ENCODE assay signal across 16 cellular contexts in genomic region chr7:834277-834676, GRCh38. TPM values are rescaled to one million over a fixed set of nuclear protein-coding genes. Genes with fewer than 3 reads are reported as not detected.
DNase-seq lines count a peak whose midpoint lies in the region; ATAC-seq, FAIRE-seq and TF ChIP-seq lines count a peak whose summit lies in the region.
"Had no signal": no experiment of that assay in that cellular context is flagged by ENCODE, and none has a peak within 500 bp of the region (broad histone marks: within the 10 kb centered on the region; RNA-seq: fewer than 3 reads in every experiment).

No MANE protein-coding gene starts in this region.

- no peak overlapping the region for H2AFZ ChIP-seq in HCT116 (ENCODE audit: low read depth, low read length, poor library complexity, severe bottlenecking)
- no peak overlapping the region for H2AFZ ChIP-seq in astrocyte (ENCODE audit: low read depth, low read length)

- RAD21 ChIA-PET in HCT116 (lab: Charles Lee; ENCODE audit: low non-redundant PET in 1 of 2, low total read pairs in 2 of 2, uncharacterized antibody in 2 of 2, unreplicated experiment in 2 of 2), result no interaction called here

- H3K36me3 ChIP-seq in HCT116 (ENCODE audit: control insufficient read depth in 1 of 2, insufficient read depth in 2 of 2, low read length in 2 of 2), result peaks cover 0 to 11% of the 10 kb centered on the region in 2 experiments; a peak in 1 of 4 replicates
- peaks cover 5% of the 10 kb centered on the region for H3K36me3 ChIP-seq in astrocyte (ENCODE audit: insufficient read depth, low read length)
- peaks cover 5% of the 10 kb centered on the region for H3K36me3 ChIP-seq in right atrium auricular region
- H3K36me3 ChIP-seq in spleen, result peaks cover 0 to 42% (median 12%) of the 10 kb centered on the region in 6 donors

- H3K79me2 ChIP-seq in HCT116 (ENCODE audit: insufficient read depth, low read length) (peaks cover 93% of the 10 kb centered on the region), astrocyte (ENCODE audit: insufficient read depth, low read length) (peaks cover 86% of the 10 kb centered on the region)

- POLR2A ChIA-PET in HCT116 (lab: Charles Lee), result no interaction called here

- H3K27ac ChIP-seq in HCT116 (ENCODE audit: low read depth, low read length), result peak overlapping the region; percentile 98; the same call in 1 of the 2 replicates
- H3K27ac ChIP-seq in astrocyte (ENCODE audit: low read depth, low read length), result no peak overlapping the region
- peak overlapping the region; percentile 88 to 98 for H3K27ac ChIP-seq in right atrium auricular region
- peak overlapping the region in 2 of 8 donors; percentile 14 to 82 for H3K27ac ChIP-seq in spleen
- H3K27ac ChIP-seq in caudate nucleus (ENCODE audit: low read depth, low read length), result no peak overlapping the region

- DNase-seq in HCT116 (ENCODE audit: low read depth, low spot score), result no peak
- DNase-seq in astrocyte (ENCODE audit: low read depth), result no peak
- DNase-seq in right atrium auricular region (ENCODE audit: low spot score), result no peak
- DNase-seq in spleen, result peak; percentile 57
- no peak for DNase-seq in activated CD8-positive, alpha-beta memory T cell treated with anti-CD3 and anti-CD28 coated beads, Interleukin-2, amount 50 U/mL, for 48 hours
- DNase-seq in caudate nucleus (lab: John Stamatoyannopoulos, UW), result no peak
- DNase-seq: activated CD4-positive, alpha-beta T cell treated with anti-CD3 and anti-CD28 coated beads for 36 hours; activated T-cell treated with anti-CD3 and anti-CD28 coated beads, Interleukin-2, amount 50 U/mL, for 72 hours; hippocampal formation; NCI-H1694 treated with DMSO at 0.1 percent for 48 hours; NCI-H524 had no signal

- H3K27ac Mint-ChIP-seq in astrocyte (ENCODE audit: unreplicated experiment), result peak overlapping the region; percentile 72
- H3K27ac Mint-ChIP-seq: activated CD4-positive, alpha-beta T cell treated with anti-CD3 and anti-CD28 coated beads for 36 hours; activated T-cell treated with anti-CD3 and anti-CD28 coated beads, Interleukin-2, amount 50 U/mL, for 72 hours; type B pancreatic cell had no signal

- H3K4me2 ChIP-seq in HCT116 (ENCODE audit: low read length) (no peak overlapping the region), astrocyte (ENCODE audit: low read length) (no peak overlapping the region)

- H3K9ac ChIP-seq in HCT116 (ENCODE audit: low read length) (peak overlapping the region; percentile 75; the same call in 1 of the 2 replicates), astrocyte (ENCODE audit: low read length) (no peak overlapping the region)

- TF ChIP-seq POLR2A in HCT116 (IDR thresholded peaks at IDR 0.05; ENCODE audit: borderline replicate concordance, extremely low read depth, insufficient read depth, insufficient read length), result no peak
- TF ChIP-seq POLR2A in spleen (IDR thresholded peaks at IDR 0.05), result no peak

- H3K27me3 Mint-ChIP-seq in astrocyte (ENCODE audit: low read depth, unreplicated experiment), result no peaks in the 10 kb centered on the region
- H3K27me3 Mint-ChIP-seq: activated CD4-positive, alpha-beta T cell treated with anti-CD3 and anti-CD28 coated beads for 36 hours; type B pancreatic cell had no signal

- H3K4me3 ChIP-seq in HCT116 (replicated peaks in 1 of 2; ENCODE audit: low read depth in 1 of 2, low read length in 2 of 2) (no peak overlapping the region), astrocyte (ENCODE audit: insufficient read depth, low read depth, low read length) (no peak overlapping the region), right atrium auricular region (no peak overlapping the region), spleen (no peak overlapping the region)

- CTCF ChIA-PET in HCT116 (lab: Charles Lee), result no interaction called here

- H3K4me1 ChIP-seq in HCT116 (ENCODE audit: control insufficient read depth in 1 of 2, insufficient read depth in 2 of 2, low read length in 2 of 2) (peaks cover 39 to 71% of the 10 kb centered on the region in 2 experiments), astrocyte (ENCODE audit: insufficient read depth, low read length) (peaks cover 40% of the 10 kb centered on the region), right atrium auricular region (peaks cover 0 to 93% of the 10 kb centered on the region in 2 donors), spleen (peaks cover 21 to 73% (median 57%) of the 10 kb centered on the region in 6 donors)

- WGBS in spleen, 5 donors, result 70 to 91% (median 81%) methylated on average over 12 of the region's 12 CpGs

- BruUV-seq in HCT116 (replicated peaks; lab: Mats Ljungman, UMichigan), result no TSS peak

- no peaks in the 10 kb centered on the region for H3K9me2 ChIP-seq in HCT116 (ENCODE audit: insufficient read depth)

- no peak for TF ChIP-seq RAD21 in HCT116 (IDR thresholded peaks at IDR 0.05; ENCODE audit: low read depth)

- no peaks in the 10 kb centered on the region for H3K27me3 ChIP-seq in HCT116 (ENCODE audit: insufficient read depth, low read length)
- H3K27me3 ChIP-seq in astrocyte (ENCODE audit: insufficient read depth, low read length), result no peaks in the 10 kb centered on the region
- H3K27me3 ChIP-seq in right atrium auricular region, result no peaks in the 10 kb centered on the region
- no peaks in the 10 kb centered on the region for H3K27me3 ChIP-seq in spleen (replicated peaks in 1 of 7)

- H3K4me3 Mint-ChIP-seq in astrocyte (ENCODE audit: unreplicated experiment), result no peak overlapping the region
- H3K4me3 Mint-ChIP-seq: activated CD4-positive, alpha-beta T cell treated with anti-CD3 and anti-CD28 coated beads for 36 hours; activated T-cell treated with anti-CD3 and anti-CD28 coated beads, Interleukin-2, amount 50 U/mL, for 72 hours; neural crest cell; type B pancreatic cell had no signal

- H3K9me3 Mint-ChIP-seq in astrocyte (ENCODE audit: unreplicated experiment), result no peaks in the 10 kb centered on the region
- H3K9me3 Mint-ChIP-seq: activated T-cell treated with anti-CD3 and anti-CD28 coated beads, Interleukin-2, amount 50 U/mL, for 72 hours; neural crest cell; type B pancreatic cell had no signal

- no peak for TF ChIP-seq CTCF in HCT116 (IDR thresholded peaks at IDR 0.05 in 2 of 3, conservative IDR thresholded peaks at IDR 0.05 in 1 of 3; ENCODE audit: borderline replicate concordance in 1 of 3, insufficient read depth in 1 of 3, low read depth in 2 of 3, low read length in 2 of 3)
- no peak for TF ChIP-seq CTCF in astrocyte (IDR thresholded peaks at IDR 0.05; ENCODE audit: insufficient read depth, low read depth, low read length)
- no peak for TF ChIP-seq CTCF in right atrium auricular region (IDR thresholded peaks at IDR 0.05)
- TF ChIP-seq CTCF in spleen (IDR thresholded peaks at IDR 0.05 in 8 of 11, conservative IDR thresholded peaks at IDR 0.05 in 3 of 11), result no peak

- intact Hi-C loops in HCT116 (cut with micrococcal nuclease) (no loop called here), spleen (cut with DNase I; ENCODE audit: low total_unique reads) (loop anchor here (10.0 kb wide), 1 partner anchor 49 kb away; no protein-coding TSS in a partner anchor)

- H3K9me3 ChIP-seq in HCT116 (ENCODE audit: control insufficient read depth in 1 of 2, insufficient read depth in 1 of 2, low read depth in 1 of 2, low read length in 2 of 2), result no peaks in the 10 kb centered on the region
- H3K9me3 ChIP-seq in astrocyte (ENCODE audit: insufficient read depth, low read depth, low read length), result no peaks in the 10 kb centered on the region
- no peaks in the 10 kb centered on the region for H3K9me3 ChIP-seq in right atrium auricular region
- no peaks in the 10 kb centered on the region for H3K9me3 ChIP-seq in spleen

- H4K20me1 ChIP-seq in HCT116 (ENCODE audit: insufficient read depth) (no peaks in the 10 kb centered on the region), astrocyte (ENCODE audit: insufficient read depth, low read length) (peaks cover 45% of the 10 kb centered on the region)

- H3K36me3 Mint-ChIP-seq in astrocyte (ENCODE audit: low read depth, unreplicated experiment), result peaks cover 13% of the 10 kb centered on the region

- ATAC-seq in HCT116 (no peak), GM18502 (IDR thresholded peaks at IDR 0.05; ENCODE audit: poor library complexity, unreplicated experiment) (no peak), HG02885 (IDR thresholded peaks at IDR 0.05; ENCODE audit: poor library complexity, unreplicated experiment) (no peak)
- ATAC-seq: activated CD4-positive, alpha-beta T cell treated with anti-CD3 and anti-CD28 coated beads for 36 hours; activated T-cell treated with anti-CD3 and anti-CD28 coated beads, Interleukin-2, amount 50 U/mL, for 72 hours; Panc1 had no signal

- peaks cover 40% of the 10 kb centered on the region for H3K4me1 Mint-ChIP-seq in astrocyte (ENCODE audit: low read depth, unreplicated experiment)

- FAIRE-seq in astrocyte (lab: Jason Lieb, UNC), result no peak

TF ChIP-seq in HCT116, 20 proteins besides CTCF, POLR2A, EP300 and RAD21 (continues in another document):
- TF ChIP-seq, protein P1, sequence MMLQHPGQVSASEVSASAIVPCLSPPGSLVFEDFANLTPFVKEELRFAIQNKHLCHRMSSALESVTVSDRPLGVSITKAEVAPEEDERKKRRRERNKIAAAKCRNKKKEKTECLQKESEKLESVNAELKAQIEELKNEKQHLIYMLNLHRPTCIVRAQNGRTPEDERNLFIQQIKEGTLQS (IDR thresholded peaks at IDR 0.05), result no peak
- no peak for TF ChIP-seq SRF (IDR thresholded peaks at IDR 0.05; ENCODE audit: low read depth)
- TF ChIP-seq, protein P2, sequence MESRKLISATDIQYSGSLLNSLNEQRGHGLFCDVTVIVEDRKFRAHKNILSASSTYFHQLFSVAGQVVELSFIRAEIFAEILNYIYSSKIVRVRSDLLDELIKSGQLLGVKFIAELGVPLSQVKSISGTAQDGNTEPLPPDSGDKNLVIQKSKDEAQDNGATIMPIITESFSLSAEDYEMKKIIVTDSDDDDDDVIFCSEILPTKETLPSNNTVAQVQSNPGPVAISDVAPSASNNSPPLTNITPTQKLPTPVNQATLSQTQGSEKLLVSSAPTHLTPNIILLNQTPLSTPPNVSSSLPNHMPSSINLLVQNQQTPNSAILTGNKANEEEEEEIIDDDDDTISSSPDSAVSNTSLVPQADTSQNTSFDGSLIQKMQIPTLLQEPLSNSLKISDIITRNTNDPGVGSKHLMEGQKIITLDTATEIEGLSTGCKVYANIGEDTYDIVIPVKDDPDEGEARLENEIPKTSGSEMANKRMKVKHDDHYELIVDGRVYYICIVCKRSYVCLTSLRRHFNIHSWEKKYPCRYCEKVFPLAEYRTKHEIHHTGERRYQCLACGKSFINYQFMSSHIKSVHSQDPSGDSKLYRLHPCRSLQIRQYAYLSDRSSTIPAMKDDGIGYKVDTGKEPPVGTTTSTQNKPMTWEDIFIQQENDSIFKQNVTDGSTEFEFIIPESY (IDR thresholded peaks at IDR 0.05; ENCODE audit: extremely low read depth, insufficient replicate concordance, low read length), result no peak
- no peak for TF ChIP-seq CBX3 (IDR thresholded peaks at IDR 0.05; ENCODE audit: low read depth)

RNA-seq across cellular contexts. Expression of gene SUN1, which starts 2.0 kb away (rescaled TPM):
- total RNA-seq in HCT116 (2021; ENCODE audit: unreplicated experiment) (181 TPM), astrocyte (109 and 121 TPM in 2 replicates), right atrium auricular region (10 to 100 TPM; 84.4 to 97.5 TPM), spleen (100 to 1,000 TPM; 103 to 181 (median 154) TPM)
- 211 and 224 TPM in 2 replicates for polyA plus RNA-seq in HCT116 (2012)
- 10 to 100 TPM; 33.2 to 59.5 (median 54.9) TPM for polyA plus RNA-seq in spleen

RNA-seq across cellular contexts. Expression of gene GET4, which starts 42.1 kb away (rescaled TPM):
- total RNA-seq in HCT116 (2021; ENCODE audit: unreplicated experiment) (44.8 TPM), astrocyte (32.1 and 43.0 TPM in 2 replicates), right atrium auricular region (10 to 100 TPM; 16.1 to 19.7 TPM), spleen (10 to 100 TPM; 25.4 to 39.5 (median 34.4) TPM)
- 42.1 and 43.4 TPM in 2 replicates for polyA plus RNA-seq in HCT116 (2012)
- polyA plus RNA-seq in spleen, result 10 to 100 TPM; 40.0 to 63.0 (median 53.9) TPM

Comparison
In these comparisons a context has a peak if more than half of its experiments do, and no peak if none do; other contexts are left out.
1. H3K27ac ChIP-seq: peak in HCT116 (single experiment) and right atrium auricular region (2 of 2); none in astrocyte (single experiment) and caudate nucleus (single experiment).